Comparison of ENCODE assay signal across 1 cellular context in genomic region chr11:129853508-129854228, GRCh38.
TF ChIP-seq lines count a peak whose summit lies in the region.

No MANE protein-coding gene starts in this region.

TF ChIP-seq in HepG2, 621 proteins besides CTCF, POLR2A, EP300 and RAD21 (continued from another document and continues in another):
- TF ChIP-seq, protein P1, sequence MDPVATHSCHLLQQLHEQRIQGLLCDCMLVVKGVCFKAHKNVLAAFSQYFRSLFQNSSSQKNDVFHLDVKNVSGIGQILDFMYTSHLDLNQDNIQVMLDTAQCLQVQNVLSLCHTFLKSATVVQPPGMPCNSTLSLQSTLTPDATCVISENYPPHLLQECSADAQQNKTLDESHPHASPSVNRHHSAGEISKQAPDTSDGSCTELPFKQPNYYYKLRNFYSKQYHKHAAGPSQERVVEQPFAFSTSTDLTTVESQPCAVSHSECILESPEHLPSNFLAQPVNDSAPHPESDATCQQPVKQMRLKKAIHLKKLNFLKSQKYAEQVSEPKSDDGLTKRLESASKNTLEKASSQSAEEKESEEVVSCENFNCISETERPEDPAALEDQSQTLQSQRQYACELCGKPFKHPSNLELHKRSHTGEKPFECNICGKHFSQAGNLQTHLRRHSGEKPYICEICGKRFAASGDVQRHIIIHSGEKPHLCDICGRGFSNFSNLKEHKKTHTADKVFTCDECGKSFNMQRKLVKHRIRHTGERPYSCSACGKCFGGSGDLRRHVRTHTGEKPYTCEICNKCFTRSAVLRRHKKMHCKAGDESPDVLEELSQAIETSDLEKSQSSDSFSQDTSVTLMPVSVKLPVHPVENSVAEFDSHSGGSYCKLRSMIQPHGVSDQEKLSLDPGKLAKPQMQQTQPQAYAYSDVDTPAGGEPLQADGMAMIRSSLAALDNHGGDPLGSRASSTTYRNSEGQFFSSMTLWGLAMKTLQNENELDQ (CRISPR knock-in tag; IDR thresholded peaks at IDR 0.05; ENCODE audit: borderline replicate concordance): no peak
- TF ChIP-seq PHF5A (CRISPR knock-in tag; IDR thresholded peaks at IDR 0.05; ENCODE audit: low read depth, unreplicated experiment) (no peak), HOXA7 (CRISPR knock-in tag; IDR thresholded peaks at IDR 0.05) (no peak), RBM22 (optimal IDR thresholded peaks at IDR 0.05; ENCODE audit: low read length) (no peak), ZNF263 (CRISPR knock-in tag; IDR thresholded peaks at IDR 0.05) (no peak), HIC2 (CRISPR knock-in tag; IDR thresholded peaks at IDR 0.05; ENCODE audit: low read depth) (no peak), NCOR1 (IDR thresholded peaks at IDR 0.05; ENCODE audit: borderline replicate concordance, low read length) (no peak), KDM2A (CRISPR knock-in tag; IDR thresholded peaks at IDR 0.05; ENCODE audit: borderline replicate concordance, low read depth) (no peak), ZNF253 (CRISPR knock-in tag; IDR thresholded peaks at IDR 0.05; ENCODE audit: borderline replicate concordance) (no peak), ZBTB20 (CRISPR knock-in tag; IDR thresholded peaks at IDR 0.05; ENCODE audit: borderline replicate concordance, low read depth) (peak; percentile 43; the same call in 1 of the 2 replicates), ZNF232 (CRISPR knock-in tag; IDR thresholded peaks at IDR 0.05; ENCODE audit: borderline replicate concordance) (peak; percentile 37; the same call in 1 of the 2 replicates), ZNF382 (CRISPR knock-in tag; IDR thresholded peaks at IDR 0.05; ENCODE audit: borderline replicate concordance) (no peak), NCOA5 (CRISPR knock-in tag; IDR thresholded peaks at IDR 0.05) (no peak), HNF4G (IDR thresholded peaks at IDR 0.05; ENCODE audit: borderline replicate concordance, low read depth, low read length) (no peak), HNF4G (CRISPR knock-in tag; IDR thresholded peaks at IDR 0.05; ENCODE audit: borderline replicate concordance, low read depth) (no peak), ZFY (CRISPR knock-in tag; IDR thresholded peaks at IDR 0.05) (no peak), KLF11 (CRISPR knock-in tag; IDR thresholded peaks at IDR 0.05) (no peak), KLF6 (CRISPR knock-in tag; IDR thresholded peaks at IDR 0.05) (0 out of 2 replicates have a peak, but pooled peaks have one; percentile 48), ZBTB8A (CRISPR knock-in tag; IDR thresholded peaks at IDR 0.05; ENCODE audit: borderline replicate concordance, low read depth) (no peak), ZSCAN31 (CRISPR knock-in tag; IDR thresholded peaks at IDR 0.05; ENCODE audit: low read depth) (no peak), NR2F2 (IDR thresholded peaks at IDR 0.05; ENCODE audit: borderline replicate concordance, low read depth) (0 out of 2 replicates have a peak, but pooled peaks have one; percentile 40), HDAC2 (CRISPR knock-in tag; IDR thresholded peaks at IDR 0.05) (peak; percentile 90), CHD4 (IDR thresholded peaks at IDR 0.05; ENCODE audit: borderline replicate concordance, low read length) (no peak), ARID4A (CRISPR knock-in tag; IDR thresholded peaks at IDR 0.05; ENCODE audit: borderline replicate concordance) (peak; percentile 54; the same call in 1 of the 2 replicates)
- TF ChIP-seq, protein P2, sequence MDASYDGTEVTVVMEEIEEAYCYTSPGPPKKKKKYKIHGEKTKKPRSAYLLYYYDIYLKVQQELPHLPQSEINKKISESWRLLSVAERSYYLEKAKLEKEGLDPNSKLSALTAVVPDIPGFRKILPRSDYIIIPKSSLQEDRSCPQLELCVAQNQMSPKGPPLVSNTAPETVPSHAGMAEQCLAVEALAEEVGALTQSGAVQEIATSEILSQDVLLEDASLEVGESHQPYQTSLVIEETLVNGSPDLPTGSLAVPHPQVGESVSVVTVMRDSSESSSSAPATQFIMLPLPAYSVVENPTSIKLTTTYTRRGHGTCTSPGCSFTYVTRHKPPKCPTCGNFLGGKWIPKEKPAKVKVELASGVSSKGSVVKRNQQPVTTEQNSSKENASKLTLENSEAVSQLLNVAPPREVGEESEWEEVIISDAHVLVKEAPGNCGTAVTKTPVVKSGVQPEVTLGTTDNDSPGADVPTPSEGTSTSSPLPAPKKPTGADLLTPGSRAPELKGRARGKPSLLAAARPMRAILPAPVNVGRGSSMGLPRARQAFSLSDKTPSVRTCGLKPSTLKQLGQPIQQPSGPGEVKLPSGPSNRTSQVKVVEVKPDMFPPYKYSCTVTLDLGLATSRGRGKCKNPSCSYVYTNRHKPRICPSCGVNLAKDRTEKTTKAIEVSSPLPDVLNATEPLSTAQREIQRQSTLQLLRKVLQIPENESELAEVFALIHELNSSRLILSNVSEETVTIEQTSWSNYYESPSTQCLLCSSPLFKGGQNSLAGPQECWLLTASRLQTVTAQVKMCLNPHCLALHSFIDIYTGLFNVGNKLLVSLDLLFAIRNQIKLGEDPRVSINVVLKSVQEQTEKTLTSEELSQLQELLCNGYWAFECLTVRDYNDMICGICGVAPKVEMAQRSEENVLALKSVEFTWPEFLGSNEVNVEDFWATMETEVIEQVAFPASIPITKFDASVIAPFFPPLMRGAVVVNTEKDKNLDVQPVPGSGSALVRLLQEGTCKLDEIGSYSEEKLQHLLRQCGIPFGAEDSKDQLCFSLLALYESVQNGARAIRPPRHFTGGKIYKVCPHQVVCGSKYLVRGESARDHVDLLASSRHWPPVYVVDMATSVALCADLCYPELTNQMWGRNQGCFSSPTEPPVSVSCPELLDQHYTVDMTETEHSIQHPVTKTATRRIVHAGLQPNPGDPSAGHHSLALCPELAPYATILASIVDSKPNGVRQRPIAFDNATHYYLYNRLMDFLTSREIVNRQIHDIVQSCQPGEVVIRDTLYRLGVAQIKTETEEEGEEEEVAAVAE (CRISPR knock-in tag; IDR thresholded peaks at IDR 0.05; ENCODE audit: borderline replicate concordance): 0 out of 2 replicates have a peak, but pooled peaks have one; percentile 20
- TF ChIP-seq, protein P3, sequence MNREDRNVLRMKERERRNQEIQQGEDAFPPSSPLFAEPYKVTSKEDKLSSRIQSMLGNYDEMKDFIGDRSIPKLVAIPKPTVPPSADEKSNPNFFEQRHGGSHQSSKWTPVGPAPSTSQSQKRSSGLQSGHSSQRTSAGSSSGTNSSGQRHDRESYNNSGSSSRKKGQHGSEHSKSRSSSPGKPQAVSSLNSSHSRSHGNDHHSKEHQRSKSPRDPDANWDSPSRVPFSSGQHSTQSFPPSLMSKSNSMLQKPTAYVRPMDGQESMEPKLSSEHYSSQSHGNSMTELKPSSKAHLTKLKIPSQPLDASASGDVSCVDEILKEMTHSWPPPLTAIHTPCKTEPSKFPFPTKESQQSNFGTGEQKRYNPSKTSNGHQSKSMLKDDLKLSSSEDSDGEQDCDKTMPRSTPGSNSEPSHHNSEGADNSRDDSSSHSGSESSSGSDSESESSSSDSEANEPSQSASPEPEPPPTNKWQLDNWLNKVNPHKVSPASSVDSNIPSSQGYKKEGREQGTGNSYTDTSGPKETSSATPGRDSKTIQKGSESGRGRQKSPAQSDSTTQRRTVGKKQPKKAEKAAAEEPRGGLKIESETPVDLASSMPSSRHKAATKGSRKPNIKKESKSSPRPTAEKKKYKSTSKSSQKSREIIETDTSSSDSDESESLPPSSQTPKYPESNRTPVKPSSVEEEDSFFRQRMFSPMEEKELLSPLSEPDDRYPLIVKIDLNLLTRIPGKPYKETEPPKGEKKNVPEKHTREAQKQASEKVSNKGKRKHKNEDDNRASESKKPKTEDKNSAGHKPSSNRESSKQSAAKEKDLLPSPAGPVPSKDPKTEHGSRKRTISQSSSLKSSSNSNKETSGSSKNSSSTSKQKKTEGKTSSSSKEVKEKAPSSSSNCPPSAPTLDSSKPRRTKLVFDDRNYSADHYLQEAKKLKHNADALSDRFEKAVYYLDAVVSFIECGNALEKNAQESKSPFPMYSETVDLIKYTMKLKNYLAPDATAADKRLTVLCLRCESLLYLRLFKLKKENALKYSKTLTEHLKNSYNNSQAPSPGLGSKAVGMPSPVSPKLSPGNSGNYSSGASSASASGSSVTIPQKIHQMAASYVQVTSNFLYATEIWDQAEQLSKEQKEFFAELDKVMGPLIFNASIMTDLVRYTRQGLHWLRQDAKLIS (CRISPR knock-in tag; IDR thresholded peaks at IDR 0.05): no peak
- TF ChIP-seq, protein P4, sequence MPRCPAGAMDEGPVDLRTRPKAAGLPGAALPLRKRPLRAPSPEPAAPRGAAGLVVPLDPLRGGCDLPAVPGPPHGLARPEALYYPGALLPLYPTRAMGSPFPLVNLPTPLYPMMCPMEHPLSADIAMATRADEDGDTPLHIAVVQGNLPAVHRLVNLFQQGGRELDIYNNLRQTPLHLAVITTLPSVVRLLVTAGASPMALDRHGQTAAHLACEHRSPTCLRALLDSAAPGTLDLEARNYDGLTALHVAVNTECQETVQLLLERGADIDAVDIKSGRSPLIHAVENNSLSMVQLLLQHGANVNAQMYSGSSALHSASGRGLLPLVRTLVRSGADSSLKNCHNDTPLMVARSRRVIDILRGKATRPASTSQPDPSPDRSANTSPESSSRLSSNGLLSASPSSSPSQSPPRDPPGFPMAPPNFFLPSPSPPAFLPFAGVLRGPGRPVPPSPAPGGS (CRISPR knock-in tag; IDR thresholded peaks at IDR 0.05): no peak
- TF ChIP-seq, protein P5, sequence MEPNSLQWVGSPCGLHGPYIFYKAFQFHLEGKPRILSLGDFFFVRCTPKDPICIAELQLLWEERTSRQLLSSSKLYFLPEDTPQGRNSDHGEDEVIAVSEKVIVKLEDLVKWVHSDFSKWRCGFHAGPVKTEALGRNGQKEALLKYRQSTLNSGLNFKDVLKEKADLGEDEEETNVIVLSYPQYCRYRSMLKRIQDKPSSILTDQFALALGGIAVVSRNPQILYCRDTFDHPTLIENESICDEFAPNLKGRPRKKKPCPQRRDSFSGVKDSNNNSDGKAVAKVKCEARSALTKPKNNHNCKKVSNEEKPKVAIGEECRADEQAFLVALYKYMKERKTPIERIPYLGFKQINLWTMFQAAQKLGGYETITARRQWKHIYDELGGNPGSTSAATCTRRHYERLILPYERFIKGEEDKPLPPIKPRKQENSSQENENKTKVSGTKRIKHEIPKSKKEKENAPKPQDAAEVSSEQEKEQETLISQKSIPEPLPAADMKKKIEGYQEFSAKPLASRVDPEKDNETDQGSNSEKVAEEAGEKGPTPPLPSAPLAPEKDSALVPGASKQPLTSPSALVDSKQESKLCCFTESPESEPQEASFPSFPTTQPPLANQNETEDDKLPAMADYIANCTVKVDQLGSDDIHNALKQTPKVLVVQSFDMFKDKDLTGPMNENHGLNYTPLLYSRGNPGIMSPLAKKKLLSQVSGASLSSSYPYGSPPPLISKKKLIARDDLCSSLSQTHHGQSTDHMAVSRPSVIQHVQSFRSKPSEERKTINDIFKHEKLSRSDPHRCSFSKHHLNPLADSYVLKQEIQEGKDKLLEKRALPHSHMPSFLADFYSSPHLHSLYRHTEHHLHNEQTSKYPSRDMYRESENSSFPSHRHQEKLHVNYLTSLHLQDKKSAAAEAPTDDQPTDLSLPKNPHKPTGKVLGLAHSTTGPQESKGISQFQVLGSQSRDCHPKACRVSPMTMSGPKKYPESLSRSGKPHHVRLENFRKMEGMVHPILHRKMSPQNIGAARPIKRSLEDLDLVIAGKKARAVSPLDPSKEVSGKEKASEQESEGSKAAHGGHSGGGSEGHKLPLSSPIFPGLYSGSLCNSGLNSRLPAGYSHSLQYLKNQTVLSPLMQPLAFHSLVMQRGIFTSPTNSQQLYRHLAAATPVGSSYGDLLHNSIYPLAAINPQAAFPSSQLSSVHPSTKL (CRISPR knock-in tag; IDR thresholded peaks at IDR 0.05): peak; percentile 94
- TF ChIP-seq, protein P6, sequence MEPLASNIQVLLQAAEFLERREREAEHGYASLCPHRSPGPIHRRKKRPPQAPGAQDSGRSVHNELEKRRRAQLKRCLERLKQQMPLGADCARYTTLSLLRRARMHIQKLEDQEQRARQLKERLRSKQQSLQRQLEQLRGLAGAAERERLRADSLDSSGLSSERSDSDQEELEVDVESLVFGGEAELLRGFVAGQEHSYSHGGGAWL (CRISPR knock-in tag; IDR thresholded peaks at IDR 0.05): no peak
